In the genomic region with DNA sequence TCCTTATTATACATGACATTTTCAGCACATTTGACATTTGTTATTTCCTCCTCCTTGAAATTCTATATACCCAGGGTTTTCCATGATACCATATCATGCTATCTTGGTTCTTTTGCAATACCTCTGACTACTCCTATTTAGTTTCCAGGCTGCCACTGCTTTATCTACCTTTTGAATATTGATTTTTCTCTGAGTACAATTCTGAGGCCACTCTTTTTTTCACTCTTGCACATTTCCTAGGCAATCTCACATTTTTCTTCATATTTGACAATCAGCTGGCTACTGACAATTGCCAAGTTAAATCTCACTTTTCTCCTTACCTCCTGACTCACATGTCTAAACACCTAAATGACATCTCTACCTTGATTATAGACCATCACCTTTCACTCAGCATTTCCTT, we compare ENCODE assay signal across 1 cellular context.
TF ChIP-seq lines count a peak whose summit lies in the region.

No MANE protein-coding gene starts in this region.

TF ChIP-seq in HepG2, 621 proteins besides CTCF, POLR2A, EP300 and RAD21 (continued from another document):
- TF ChIP-seq SIX1 (CRISPR knock-in tag; IDR thresholded peaks at IDR 0.05; ENCODE audit: borderline replicate concordance) (peak; percentile 61), THAP11 (CRISPR knock-in tag; IDR thresholded peaks at IDR 0.05) (0 out of 2 replicates have a peak, but pooled peaks have one; percentile 19), BCL6 (CRISPR knock-in tag; IDR thresholded peaks at IDR 0.05) (peak; percentile 98), CEBPB (IDR thresholded peaks at IDR 0.05; ENCODE audit: borderline replicate concordance, low read depth, low read length) (peak; percentile 68; the same call in 1 of the 2 replicates), CEBPG (CRISPR knock-in tag; IDR thresholded peaks at IDR 0.05) (peak; percentile 64), MTA3 (CRISPR knock-in tag; IDR thresholded peaks at IDR 0.05) (no peak)
- TF ChIP-seq, protein P1, sequence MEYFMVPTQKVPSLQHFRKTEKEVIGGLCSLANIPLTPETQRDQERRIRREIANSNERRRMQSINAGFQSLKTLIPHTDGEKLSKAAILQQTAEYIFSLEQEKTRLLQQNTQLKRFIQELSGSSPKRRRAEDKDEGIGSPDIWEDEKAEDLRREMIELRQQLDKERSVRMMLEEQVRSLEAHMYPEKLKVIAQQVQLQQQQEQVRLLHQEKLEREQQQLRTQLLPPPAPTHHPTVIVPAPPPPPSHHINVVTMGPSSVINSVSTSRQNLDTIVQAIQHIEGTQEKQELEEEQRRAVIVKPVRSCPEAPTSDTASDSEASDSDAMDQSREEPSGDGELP (IDR thresholded peaks at IDR 0.05; ENCODE audit: borderline replicate concordance, low read depth) = peak; percentile 85
TF ChIP-seq in HepG2: peak in this region for 26.
